ENCODE assay signal across 28 cellular contexts in the genomic region with DNA sequence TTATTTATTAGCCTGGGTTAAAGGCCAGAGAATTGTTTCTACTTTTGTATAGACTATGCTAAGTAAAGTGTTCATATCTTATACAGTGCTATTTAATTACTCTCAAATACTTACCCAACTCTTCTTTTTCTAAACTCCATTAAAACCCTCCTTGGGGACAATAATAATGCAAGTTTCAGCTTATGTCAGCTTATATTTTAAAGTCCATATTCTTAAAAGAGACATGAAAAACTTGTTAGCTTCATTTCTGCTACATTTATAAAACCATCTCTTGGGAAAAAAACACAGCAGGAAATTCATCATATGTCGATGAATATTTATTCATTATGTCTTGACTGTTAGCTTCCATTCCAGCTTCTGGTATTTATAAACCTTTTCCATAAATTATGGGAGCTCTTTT.
DNase-seq lines count a peak whose midpoint lies in the region; ATAC-seq, FAIRE-seq and TF ChIP-seq lines count a peak whose summit lies in the region.
"Had no signal": no experiment of that assay in that cellular context is flagged by ENCODE, and none has a peak within 500 bp of the region (broad histone marks: within the 10 kb centered on the region; RNA-seq: fewer than 3 reads in every experiment).

No MANE protein-coding gene starts in this region.

- TF ChIP-seq CTCF in A673 (conservative IDR thresholded peaks at IDR 0.05; ENCODE audit: low read depth, low read length), result no peak
- TF ChIP-seq CTCF in IMR-90 (conservative IDR thresholded peaks at IDR 0.05; ENCODE audit: low read depth, low read length), result no peak
- TF ChIP-seq CTCF in natural killer cell (IDR thresholded peaks at IDR 0.05), result no peak
- TF ChIP-seq CTCF in hepatocyte (IDR thresholded peaks at IDR 0.05; ENCODE audit: poor library complexity), result no peak

- peak; percentile 9 for FAIRE-seq in A204.1 (lab: Jason Lieb, UNC)
- FAIRE-seq in colon (lab: Jason Lieb, UNC), result peak; percentile 21
- FAIRE-seq: A549, D721Med, GM12878, GM12892 had no signal

- H2BK15ac ChIP-seq in IMR-90 (ENCODE audit: low read depth, low read length), result no peak overlapping the region

- H3K9ac ChIP-seq in IMR-90 (ENCODE audit: low read depth, low read length), result no peak overlapping the region
- H3K9ac ChIP-seq: BLaER1 treated with 17β-estradiol and CSF1 and Interleukin-3, amounts not matched to agents 10 nM and 100 nM had no signal

- TF ChIP-seq RAD21 in IMR-90 (IDR thresholded peaks at IDR 0.05; ENCODE audit: low read length), result no peak

- H3K27me3 Mint-ChIP-seq in natural killer cell (ENCODE audit: low read depth in 2 of 2), result peaks cover 0 to 2% of the 10 kb centered on the region in 2 donors
- H3K27me3 Mint-ChIP-seq: B cell; CD4-positive, alpha-beta T cell had no signal

- H3K18ac ChIP-seq in IMR-90 (ENCODE audit: low read depth, low read length), result no peak overlapping the region

- H3K56ac ChIP-seq in IMR-90 (ENCODE audit: extremely low read depth, insufficient read depth, low read length), result no peak overlapping the region

- CTCF ChIA-PET in A673 (lab: Charles Lee), result no interaction called here
- CTCF ChIA-PET in IMR-90 (lab: Yijun Ruan, JAX), result interaction anchor here (0.8 kb wide), 1 partner anchor 9 kb away, joined by 3 read pairs; no protein-coding TSS in a partner anchor

- BruUV-seq in A673 (replicated peaks; lab: Mats Ljungman, UMichigan), result no TSS peak
- no TSS peak for BruUV-seq in IMR-90 (replicated peaks; lab: Mats Ljungman, UMichigan)

- H4K91ac ChIP-seq in IMR-90 (ENCODE audit: insufficient read depth, low read depth, low read length), result no peak overlapping the region

- H4K20me1 ChIP-seq in IMR-90 (ENCODE audit: insufficient read depth, low read length), result no peaks in the 10 kb centered on the region
- H4K20me1 ChIP-seq in hepatocyte (ENCODE audit: insufficient read depth, poor library complexity, severe bottlenecking), result no peaks in the 10 kb centered on the region
- H4K20me1 ChIP-seq: BLaER1 treated with 17β-estradiol and CSF1 and Interleukin-3, amounts not matched to agents 10 nM and 100 nM had no signal

- intact Hi-C loops in A673 (cut with micrococcal nuclease; ENCODE audit: unreplicated experiment), result no loop called here
- intact Hi-C loops in IMR-90 (cut with micrococcal nuclease), result no loop called here
- intact Hi-C loops in natural killer cell (cut with micrococcal nuclease), result no loop called here

- TF ChIP-seq POLR2A in IMR-90 (IDR thresholded peaks at IDR 0.05; ENCODE audit: low read depth, low read length), result no peak

- H3K27me3 ChIP-seq in A673 (replicated peaks; ENCODE audit: insufficient read depth, low read depth, low read length, poor library complexity) (no peaks in the 10 kb centered on the region), IMR-90 (ENCODE audit: control insufficient read depth, insufficient read depth, low read length) (no peaks in the 10 kb centered on the region), SJCRH30 (no peaks in the 10 kb centered on the region), hepatocyte (no peaks in the 10 kb centered on the region)
- H3K27me3 ChIP-seq: BLaER1 treated with 17β-estradiol and CSF1 and Interleukin-3, amounts not matched to agents 10 nM and 100 nM had no signal

- H3K36me3 ChIP-seq in A673 (ENCODE audit: insufficient read depth, low read length, poor library complexity, severe bottlenecking) (no peaks in the 10 kb centered on the region), IMR-90 (ENCODE audit: control insufficient read depth, insufficient read depth, low read length) (no peaks in the 10 kb centered on the region), SJCRH30 (peaks cover 4% of the 10 kb centered on the region; the same call in 1 of the 2 replicates), hepatocyte (replicated peaks; ENCODE audit: insufficient read depth, low read depth) (no peaks in the 10 kb centered on the region)

- H3K9me3 Mint-ChIP-seq in natural killer cell, result peaks cover 2 to 3% of the 10 kb centered on the region in 2 donors

- H3K27ac ChIP-seq in A673 (ENCODE audit: low read depth, low read length, poor library complexity, severe bottlenecking) (no peak overlapping the region), IMR-90 (ENCODE audit: insufficient read depth, low read length) (no peak overlapping the region), SJCRH30 (no peak overlapping the region), hepatocyte (no peak overlapping the region)
- H3K27ac ChIP-seq: A549; BLaER1 treated with 17β-estradiol and CSF1 and Interleukin-3, amounts not matched to agents 10 nM and 100 nM; C4-2B had no signal

- no peaks in the 10 kb centered on the region for H3K4me1 Mint-ChIP-seq in natural killer cell
- H3K4me1 Mint-ChIP-seq: B cell had no signal

- H2BK5ac ChIP-seq in IMR-90 (ENCODE audit: low read depth, low read length, poor library complexity, severe bottlenecking), result no peak overlapping the region

- H3K4me3 ChIP-seq in A673 (ENCODE audit: low read depth, low read length, poor library complexity, severe bottlenecking) (no peak overlapping the region), IMR-90 (ENCODE audit: insufficient read depth, low read depth, low read length) (no peak overlapping the region), SJCRH30 (no peak overlapping the region), hepatocyte (no peak overlapping the region)
- H3K4me3 ChIP-seq: A549; BLaER1 treated with 17β-estradiol and CSF1 and Interleukin-3, amounts not matched to agents 10 nM and 100 nM; GM12878 had no signal

- no peak overlapping the region for H3K4me3 Mint-ChIP-seq in natural killer cell
- H3K4me3 Mint-ChIP-seq: B cell; CD4-positive, alpha-beta T cell; CD8-positive, alpha-beta T cell had no signal

- no peak overlapping the region for H3K14ac ChIP-seq in IMR-90 (replicated peaks; ENCODE audit: low read depth, low read length)

- H4K8ac ChIP-seq in IMR-90 (ENCODE audit: low read depth in 2 of 2, low read length in 2 of 2), result no peak overlapping the region

- WGBS in IMR-90 (ENCODE audit: extremely low coverage in 2 of 2, insufficient read length in 1 of 2), 2 experiments, result no CpG with 5 or more reads among the region's 1 CpG
- WGBS in hepatocyte (ENCODE audit: low lambda C conversion rate, missing lambda C conversion rate), result 97% methylated on average over 1 of the region's 1 CpG

- H2AK9ac ChIP-seq in IMR-90 (replicated peaks; ENCODE audit: low read depth, low read length, poor library complexity), result no peak overlapping the region

- no peaks in the 10 kb centered on the region for H3K9me1 ChIP-seq in IMR-90 (ENCODE audit: insufficient read depth, low read length)

- no peaks in the 10 kb centered on the region for H3K79me1 ChIP-seq in IMR-90 (ENCODE audit: low read depth in 1 of 2, low read length in 2 of 2)

- H3K23ac ChIP-seq in IMR-90 (ENCODE audit: low read depth, low read length), result no peak overlapping the region

- no peak for ATAC-seq in IMR-90 (ENCODE audit: low read depth)
- no peak for ATAC-seq in natural killer cell
- ATAC-seq: A549; CD8-positive, alpha-beta T cell; GM12878 had no signal

- no peak overlapping the region for H2BK120ac ChIP-seq in IMR-90 (ENCODE audit: low read depth, low read length)

- no peak overlapping the region for H2AK5ac ChIP-seq in IMR-90 (ENCODE audit: low read depth, low read length)

- DNase-seq in A673 (ENCODE audit: low spot score) (peak; percentile 13), IMR-90 (no peak), SJCRH30 (no peak), AG08395 (ENCODE audit: low spot score) (no peak), natural killer cell (no peak), hepatocyte (ENCODE audit: low spot score) (no peak)
- DNase-seq: 8988T; ACHN; AML-193; Caco-2; Calu3; CD4-positive, alpha-beta T cell; CD8-positive, alpha-beta T cell; DMS153; DMS53; DMS79; DND-41; EL; GDM1 had no signal

- no peak overlapping the region for H2BK20ac ChIP-seq in IMR-90 (ENCODE audit: low read depth, low read length)

- H3K36me3 Mint-ChIP-seq in natural killer cell, result peaks cover 8% of the 10 kb centered on the region

- H3K79me2 ChIP-seq in hepatocyte, result no peaks in the 10 kb centered on the region

- no peak overlapping the region for H3K4ac ChIP-seq in IMR-90 (ENCODE audit: low read depth, low read length)

- POLR2A ChIA-PET in A673 (lab: Charles Lee; ENCODE audit: low non-redundant PET), result no interaction called here
- POLR2A ChIA-PET in IMR-90 (lab: Charles Lee; ENCODE audit: unreplicated experiment), result no interaction called here

- H4K5ac ChIP-seq in IMR-90 (ENCODE audit: low read depth, low read length), result no peak overlapping the region

- H3K9me3 ChIP-seq in A673 (ENCODE audit: low read depth, low read length, poor library complexity, severe bottlenecking) (no peaks in the 10 kb centered on the region), IMR-90 (ENCODE audit: control insufficient read depth, insufficient read depth, low read length) (no peaks in the 10 kb centered on the region), SJCRH30 (replicated peaks) (0 out of 2 replicates have a peak, but pooled peaks cover 3% of the 10 kb centered on the region), hepatocyte (ENCODE audit: low read depth) (no peaks in the 10 kb centered on the region)
- H3K9me3 ChIP-seq: A549, Caco-2 had no signal

- H3K4me1 ChIP-seq in A673 (ENCODE audit: insufficient read depth, low read length, poor library complexity, severe bottlenecking) (peaks cover 5% of the 10 kb centered on the region), IMR-90 (ENCODE audit: control insufficient read depth, insufficient read depth, low read length) (no peaks in the 10 kb centered on the region), SJCRH30 (no peaks in the 10 kb centered on the region), hepatocyte (ENCODE audit: insufficient read depth) (no peaks in the 10 kb centered on the region)
- H3K4me1 ChIP-seq: A549; BLaER1 treated with 17β-estradiol and CSF1 and Interleukin-3, amounts not matched to agents 10 nM and 100 nM; Caco-2 had no signal

- dilution Hi-C loops in IMR-90 (cut with HindIII; ENCODE audit: low sequenced_read_pairs, unreplicated experiment), result no loop called here

- no peak overlapping the region for H2AFZ ChIP-seq in IMR-90 (replicated peaks; ENCODE audit: low read length, poor library complexity)
- no peak overlapping the region for H2AFZ ChIP-seq in hepatocyte

- no peak overlapping the region for H3K4me2 ChIP-seq in IMR-90 (ENCODE audit: low read depth, low read length)
- no peak overlapping the region for H3K4me2 ChIP-seq in hepatocyte
- H3K4me2 ChIP-seq: A549; BLaER1 treated with 17β-estradiol and CSF1 and Interleukin-3, amounts not matched to agents 10 nM and 100 nM had no signal

- H3K9me2 ChIP-seq in hepatocyte (replicated peaks; ENCODE audit: insufficient read depth), result no peaks in the 10 kb centered on the region

- in situ Hi-C loops in IMR-90 (cut with MboI; ENCODE audit: low sequenced_read_pairs), result no loop called here

- H3K27ac Mint-ChIP-seq in natural killer cell, result no peak overlapping the region
- H3K27ac Mint-ChIP-seq: B cell; CD4-positive, alpha-beta T cell; CD8-positive, alpha-beta T cell had no signal

TF ChIP-seq in IMR-90, 13 proteins besides CTCF, POLR2A, EP300 and RAD21 (continues in another document):
- no peak for TF ChIP-seq RCOR1 (IDR thresholded peaks at IDR 0.05; ENCODE audit: insufficient replicate concordance, low read length)
- TF ChIP-seq BHLHE40 (IDR thresholded peaks at IDR 0.05; ENCODE audit: low read depth, low read length), result no peak
